ENCODE assay signal across 21 cellular contexts in the genomic region with DNA sequence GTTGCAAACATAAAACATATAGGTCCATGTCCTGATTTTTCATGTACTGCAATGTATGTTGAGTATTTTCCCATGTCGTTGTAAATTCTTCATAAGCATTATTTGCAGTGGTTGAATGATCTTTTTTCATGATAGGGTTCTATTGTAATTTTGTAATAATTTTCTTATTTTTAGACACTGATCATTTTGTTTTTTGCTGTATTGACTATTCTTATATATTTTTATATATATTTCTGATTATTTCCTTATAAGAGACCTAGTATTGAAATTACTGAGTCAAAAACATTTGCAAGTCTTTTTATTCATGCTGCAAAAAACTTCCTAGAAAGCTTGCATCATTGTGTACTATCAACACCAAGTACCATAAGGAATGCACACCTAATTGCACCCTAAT. TPM values are rescaled to one million over a fixed set of nuclear protein-coding genes. Genes with fewer than 3 reads are reported as not detected.
A peak's percentile ranks its signal among the peaks of the same experiment; 100 is the strongest.
DNase-seq lines count a peak whose midpoint lies in the region; ATAC-seq, FAIRE-seq and TF ChIP-seq lines count a peak whose summit lies in the region.
"Had no signal": no experiment of that assay in that cellular context is flagged by ENCODE, and none has a peak within 500 bp of the region (broad histone marks: within the 10 kb centered on the region; RNA-seq: fewer than 3 reads in every experiment).

No MANE protein-coding gene starts in this region.

- H4K91ac ChIP-seq in H9 (ENCODE audit: insufficient read length, low read depth, low read length) = no peak overlapping the region
- H4K91ac ChIP-seq in trophoblast cell (ENCODE audit: low read depth, low read length) = no peak overlapping the region

- FAIRE-seq in keratinocyte (lab: Jason Lieb, UNC) = no peak

- H3K23me2 ChIP-seq in H9 (ENCODE audit: insufficient read length, low read depth, low read length, poor library complexity, severe bottlenecking) = peaks cover 3% of the 10 kb centered on the region

- H3K79me1 ChIP-seq in H9 (ENCODE audit: insufficient read depth, low read depth, low read length, poor library complexity, severe bottlenecking) (no peaks in the 10 kb centered on the region), trophoblast cell (ENCODE audit: low read length) (peaks cover 12% of the 10 kb centered on the region)

- H3K36me3 ChIP-seq in RWPE2 (ENCODE audit: low read depth) = no peaks in the 10 kb centered on the region
- no peaks in the 10 kb centered on the region for H3K36me3 ChIP-seq in keratinocyte (ENCODE audit: control insufficient read depth in 2 of 2, extremely low read depth in 1 of 2, insufficient read depth in 2 of 2, low read length in 2 of 2)
- H3K36me3 ChIP-seq in suprapubic skin = no peaks in the 10 kb centered on the region
- H3K36me3 ChIP-seq in trophoblast cell (ENCODE audit: control insufficient read depth in 1 of 2, insufficient read depth in 2 of 2, low read length in 2 of 2) = no peaks in the 10 kb centered on the region

- no peaks in the 10 kb centered on the region for H4K20me1 ChIP-seq in H9 (ENCODE audit: control insufficient read depth, insufficient read depth, insufficient read length)
- no peaks in the 10 kb centered on the region for H4K20me1 ChIP-seq in keratinocyte (ENCODE audit: control insufficient read depth, extremely low read depth, insufficient read depth, low read length)

- no peak overlapping the region for H3K4ac ChIP-seq in H9 (ENCODE audit: low read depth, low read length)
- H3K4ac ChIP-seq in trophoblast cell (ENCODE audit: low read depth, low read length) = no peak overlapping the region

- no peak overlapping the region for H3K18ac ChIP-seq in H9 (ENCODE audit: insufficient read length, low read depth, low read length)
- no peak overlapping the region for H3K18ac ChIP-seq in trophoblast cell (ENCODE audit: low read length)

- dilution Hi-C loops in keratinocyte (cut with MboI; ENCODE audit: extremely low pct_ligation_motif_present, low sequenced_read_pairs) = no loop called here

- no peak for DNase-seq in H9
- no peak for DNase-seq in RWPE2 (ENCODE audit: low spot score)
- no peak for DNase-seq in keratinocyte (ENCODE audit: low read depth, low spot score)
- no peak for DNase-seq in suprapubic skin (ENCODE audit: low spot score in 2 of 2)
- no peak for DNase-seq in trophoblast cell
- DNase-seq in NCI-H446 treated with DMSO at 0.1 percent for 48 hours (lab: John Stamatoyannopoulos, UW) = no peak
- no peak for DNase-seq in T-helper 17 cell
- DNase-seq: ACHN; AML-193; DMS79 treated with DMSO at 0.1 percent for 48 hours; Kasumi-1; MM.1S; NCI-H1092 treated with DMSO at 0.1 percent for 48 hours; NCI-H146; NCI-H2029 treated with DMSO at 0.1 percent for 48 hours; NCI-H2171 treated with DMSO at 0.1 percent for 48 hours; NK-92 treated with Interleukin-12 subunit alpha and Interleukin-12 subunit beta, amount 100 ng/mL, for 24 hours; SHP77 treated with DMSO at 0.1 percent for 48 hours had no signal

- H3K4me2 ChIP-seq in H9 (ENCODE audit: insufficient read depth, insufficient read length, low read length) = peak overlapping the region; percentile 65
- H3K4me2 ChIP-seq in keratinocyte (ENCODE audit: control insufficient read depth, extremely low read depth, insufficient read depth, low read depth, low read length) = no peak overlapping the region
- no peak overlapping the region for H3K4me2 ChIP-seq in trophoblast cell (ENCODE audit: low read length)

- no peak for TF ChIP-seq POLR2A in suprapubic skin (IDR thresholded peaks at IDR 0.05)

- H2AK5ac ChIP-seq in H9 (ENCODE audit: insufficient read length, low read length) = no peak overlapping the region
- H2AK5ac ChIP-seq in trophoblast cell (ENCODE audit: low read length) = no peak overlapping the region

- H2AFZ ChIP-seq in H9 (ENCODE audit: low read length) (no peak overlapping the region), keratinocyte (ENCODE audit: control insufficient read depth, low read length) (no peak overlapping the region), trophoblast cell (ENCODE audit: insufficient read depth, low read length, poor library complexity) (no peak overlapping the region)

- no peak overlapping the region for H4K8ac ChIP-seq in H9 (replicated peaks; ENCODE audit: insufficient read length, low read depth, low read length)
- H4K8ac ChIP-seq in trophoblast cell (ENCODE audit: low read depth, low read length) = no peak overlapping the region

- H3K27me3 Mint-ChIP-seq in H9 (ENCODE audit: low read depth) (no peaks in the 10 kb centered on the region), T-helper 17 cell (peaks cover 13% of the 10 kb centered on the region)
- H3K27me3 Mint-ChIP-seq: IgD-negative memory B cell had no signal

- H3K9ac ChIP-seq in H9 (ENCODE audit: extremely low read depth, insufficient read length, low read length) (no peak overlapping the region), keratinocyte (ENCODE audit: control insufficient read depth, extremely low read depth, insufficient read depth, low read length) (peak overlapping the region; percentile 71), trophoblast cell (ENCODE audit: low read length) (no peak overlapping the region)

- H3K9me3 ChIP-seq in H9 (ENCODE audit: control insufficient read depth, low read depth, low read length) = no peaks in the 10 kb centered on the region
- H3K9me3 ChIP-seq in RWPE2 (ENCODE audit: severe bottlenecking) = no peaks in the 10 kb centered on the region
- H3K9me3 ChIP-seq in keratinocyte (ENCODE audit: control insufficient read depth, low read depth, low read length) = no peaks in the 10 kb centered on the region
- no peaks in the 10 kb centered on the region for H3K9me3 ChIP-seq in suprapubic skin
- no peaks in the 10 kb centered on the region for H3K9me3 ChIP-seq in trophoblast cell (ENCODE audit: insufficient read depth, low read depth, low read length)
- H3K9me3 ChIP-seq in T-helper 17 cell (ENCODE audit: control insufficient read depth, low read length, poor library complexity, severe bottlenecking) = no peaks in the 10 kb centered on the region

- no peaks in the 10 kb centered on the region for H3K79me2 ChIP-seq in H9 (ENCODE audit: insufficient read depth, low read length)
- no peaks in the 10 kb centered on the region for H3K79me2 ChIP-seq in keratinocyte (ENCODE audit: control insufficient read depth, insufficient read depth, low read length)
- H3K79me2 ChIP-seq in trophoblast cell (ENCODE audit: control insufficient read depth, insufficient read depth, low read length, poor library complexity) = no peaks in the 10 kb centered on the region

- ATAC-seq in RWPE2 (ENCODE audit: low read depth) (no peak), T-helper 17 cell (no peak)

- peak overlapping the region in 1 of 2 experiments; percentile 65; a peak in 1 of 5 replicates for H3K4me3 Mint-ChIP-seq in H9
- no peak overlapping the region for H3K4me3 Mint-ChIP-seq in T-helper 17 cell
- H3K4me3 Mint-ChIP-seq: IgD-negative memory B cell had no signal

- peaks cover 10 to 13% of the 10 kb centered on the region in 2 experiments for H3K4me1 Mint-ChIP-seq in H9
- peaks cover 9% of the 10 kb centered on the region for H3K4me1 Mint-ChIP-seq in T-helper 17 cell

- H3K4me3 ChIP-seq in RWPE2 (ENCODE audit: severe bottlenecking) (no peak overlapping the region), keratinocyte (ENCODE audit: control insufficient read depth in 2 of 3, extremely low read depth in 1 of 3, insufficient read depth in 2 of 3, low read depth in 1 of 3, low read length in 3 of 3) (no peak overlapping the region), suprapubic skin (no peak overlapping the region), trophoblast cell (ENCODE audit: low read depth, low read length) (no peak overlapping the region)

- H4K12ac ChIP-seq in trophoblast cell (ENCODE audit: low read depth, low read length) = no peak overlapping the region

- H3K56ac ChIP-seq in H9 (ENCODE audit: insufficient read length, low read depth, low read length) = no peak overlapping the region

- no CpG with 5 or more reads among the region's 1 CpG for WGBS in H9 (ENCODE audit: extremely low coverage, insufficient read length, low lambda C conversion rate)
- 51% methylated on average over 1 of the region's 1 CpG for WGBS in suprapubic skin
- no CpG with 5 or more reads among the region's 1 CpG for WGBS in trophoblast cell (ENCODE audit: extremely low coverage, insufficient coverage, insufficient read length)

- H3K9me3 Mint-ChIP-seq in H9 = no peaks in the 10 kb centered on the region
- H3K9me3 Mint-ChIP-seq: IgD-negative memory B cell had no signal

- no peak overlapping the region for H2BK15ac ChIP-seq in H9 (ENCODE audit: low read depth, low read length)

- H3K4me1 ChIP-seq in H9 (ENCODE audit: insufficient read depth, low read length) = no peaks in the 10 kb centered on the region
- peaks cover 7% of the 10 kb centered on the region for H3K4me1 ChIP-seq in RWPE2 (ENCODE audit: insufficient read depth, poor library complexity, severe bottlenecking)
- peaks cover 12% of the 10 kb centered on the region for H3K4me1 ChIP-seq in keratinocyte (ENCODE audit: control insufficient read depth, extremely low read depth, insufficient read depth, low read length)
- H3K4me1 ChIP-seq in suprapubic skin = peaks cover 8% of the 10 kb centered on the region
- peaks cover 7 to 8% of the 10 kb centered on the region in 2 experiments for H3K4me1 ChIP-seq in trophoblast cell (ENCODE audit: control insufficient read depth in 1 of 2, insufficient read depth in 2 of 2, low read length in 2 of 2)

- no peak overlapping the region for H2BK20ac ChIP-seq in H9 (ENCODE audit: low read depth, low read length, poor library complexity, severe bottlenecking)

- H3K14ac ChIP-seq in H9 (ENCODE audit: insufficient read depth, low read length) (no peak overlapping the region), trophoblast cell (ENCODE audit: low read length) (no peak overlapping the region)

- no peak for TF ChIP-seq EP300 in suprapubic skin (IDR thresholded peaks at IDR 0.05)

- no peak overlapping the region for H4K5ac ChIP-seq in H9 (ENCODE audit: insufficient read length, low read depth, low read length)

- H3K23ac ChIP-seq in H9 (ENCODE audit: insufficient read length, low read depth, low read length) (no peak overlapping the region), trophoblast cell (ENCODE audit: low read length) (no peak overlapping the region)

- H3K27ac Mint-ChIP-seq in H9 (no peak overlapping the region), T-helper 17 cell (no peak overlapping the region)
- H3K27ac Mint-ChIP-seq: IgD-negative memory B cell had no signal

- H2BK5ac ChIP-seq in H9 (ENCODE audit: insufficient read length, low read length) = no peak overlapping the region
- no peak overlapping the region for H2BK5ac ChIP-seq in trophoblast cell (ENCODE audit: low read depth, low read length, poor library complexity)

- H3K27ac ChIP-seq in H9 (ENCODE audit: insufficient read length, low read depth, low read length) (no peak overlapping the region), RWPE2 (ENCODE audit: poor library complexity, severe bottlenecking) (peak overlapping the region; percentile 28), keratinocyte (ENCODE audit: control insufficient read depth, insufficient read depth, low read length) (no peak overlapping the region), suprapubic skin (peak overlapping the region; percentile 58), trophoblast cell (ENCODE audit: low read depth, low read length) (no peak overlapping the region)
- H3K27ac ChIP-seq: C4-2B, HL-60 had no signal

- no peak overlapping the region for H3T11ph ChIP-seq in H9 (ENCODE audit: low read length)

- no peaks in the 10 kb centered on the region for H3K9me1 ChIP-seq in keratinocyte (ENCODE audit: control insufficient read depth, extremely low read depth, insufficient read depth, low read length)

- H2BK120ac ChIP-seq in H9 (ENCODE audit: low read depth, low read length, poor library complexity, severe bottlenecking) = no peak overlapping the region
- no peak overlapping the region for H2BK120ac ChIP-seq in trophoblast cell (ENCODE audit: insufficient read depth, low read length, poor library complexity)

- H2BK12ac ChIP-seq in H9 (ENCODE audit: insufficient read length, low read depth, low read length) (no peak overlapping the region), trophoblast cell (ENCODE audit: low read length) (no peak overlapping the region)

- TF ChIP-seq CTCF in H9 (conservative IDR thresholded peaks at IDR 0.05) (no peak), RWPE2 (IDR thresholded peaks at IDR 0.05; ENCODE audit: poor library complexity, severe bottlenecking) (no peak), keratinocyte (optimal IDR thresholded peaks at IDR 0.05 in 1 of 3, IDR thresholded peaks at IDR 0.05 in 1 of 3, conservative IDR thresholded peaks at IDR 0.05 in 1 of 3; ENCODE audit: extremely low read depth in 1 of 3, insufficient read depth in 2 of 3, low read length in 3 of 3) (no peak), suprapubic skin (IDR thresholded peaks at IDR 0.05) (no peak)

- H3K27me3 ChIP-seq in H9 (ENCODE audit: insufficient read depth, low read length) (no peaks in the 10 kb centered on the region), RWPE2 (ENCODE audit: insufficient read depth, poor library complexity, severe bottlenecking) (no peaks in the 10 kb centered on the region), keratinocyte (ENCODE audit: control insufficient read depth, extremely low read depth, insufficient read depth, low read length) (no peaks in the 10 kb centered on the region), suprapubic skin (no peaks in the 10 kb centered on the region), trophoblast cell (ENCODE audit: insufficient read depth, low read length) (no peaks in the 10 kb centered on the region)

- H3K36me3 Mint-ChIP-seq in H9 (ENCODE audit: insufficient read depth in 1 of 3, low read depth in 3 of 3) (no peaks in the 10 kb centered on the region), T-helper 17 cell (ENCODE audit: low read depth) (peaks cover 3% of the 10 kb centered on the region)
- H3K36me3 Mint-ChIP-seq: IgD-negative memory B cell had no signal

RNA-seq across cellular contexts. Expression of a gene that starts 31.2 kb away (rescaled TPM):
- total RNA-seq in H9 (2021) = 1.0 and 2.5 TPM in 2 replicates
- 2.0 to 2.3 TPM (median 2.2 TPM) in 3 replicates for polyA plus RNA-seq in keratinocyte
- polyA plus RNA-seq in keratinocyte (2011; ENCODE audit: low read depth) = 1.1 TPM
- polyA plus RNA-seq in keratinocyte (2011; cell fraction: cytosol; rRNA removed) = 1.1 and 1.5 TPM in 2 replicates
- polyA plus RNA-seq in keratinocyte (2011; cell fraction: nucleus; rRNA removed) = 2.6 and 2.8 TPM in 2 replicates
- polyA plus RNA-seq in keratinocyte (2012; ENCODE audit: low replicate concordance) = 0.78 and 1.5 TPM in 2 replicates
- polyA minus RNA-seq in keratinocyte = 0.72 to 1.8 TPM (median 1.4 TPM) in 3 replicates
- 0.38 TPM for polyA minus RNA-seq in keratinocyte (2011; cell fraction: cytosol; rRNA and poly(A)+ RNA removed)
- polyA minus RNA-seq in keratinocyte (2011; cell fraction: nucleus; rRNA and poly(A)+ RNA removed) = 0.74 and 2.2 TPM in 2 replicates
- total RNA-seq in suprapubic skin = 1 to 10 TPM; 1.4 to 7.2 (median 3.2) TPM
- polyA plus RNA-seq in trophoblast cell (2013) = 1.9 and 2.3 TPM in 2 replicates
- total RNA-seq in T-helper 17 cell = under 1 TPM in 1 of 2 donors, not detected in 1; 0.15 TPM

RNA-seq across cellular contexts. Expression of a gene that starts 55.4 kb away (rescaled TPM):
- total RNA-seq in H9 (2021) (79.2 and 80.2 TPM in 2 replicates), suprapubic skin (10 to 100 TPM; 49.2 to 71.3 (median 61.4) TPM), T-helper 17 cell (10 to 100 TPM; 48.0 to 51.0 TPM)
- polyA plus RNA-seq in keratinocyte = 46.3 to 60.0 TPM (median 54.9 TPM) in 3 replicates
- polyA plus RNA-seq in keratinocyte (2011; ENCODE audit: low read depth) = 47.4 TPM
- 61.7 and 79.7 TPM in 2 replicates for polyA plus RNA-seq in keratinocyte (2011; cell fraction: cytosol; rRNA removed)
- polyA plus RNA-seq in keratinocyte (2011; cell fraction: nucleus; rRNA removed) = 34.7 and 36.9 TPM in 2 replicates
- polyA plus RNA-seq in keratinocyte (2012; ENCODE audit: low replicate concordance) = 41.3 and 78.4 TPM in 2 replicates
- polyA minus RNA-seq in keratinocyte = 17.5 to 25.9 TPM (median 21.8 TPM) in 3 replicates
- polyA minus RNA-seq in keratinocyte (2011; cell fraction: cytosol; rRNA and poly(A)+ RNA removed) = 26.7 TPM
- polyA minus RNA-seq in keratinocyte (2011; cell fraction: nucleus; rRNA and poly(A)+ RNA removed) = 9.2 and 12.5 TPM in 2 replicates
- polyA plus RNA-seq in trophoblast cell (2013) = 53.6 and 53.7 TPM in 2 replicates

Comparison
In these comparisons a context has a peak if more than half of its experiments do, and no peak if none do; other contexts are left out.
1. H3K27ac ChIP-seq: peak in RWPE2 (single experiment) and suprapubic skin (single experiment); none in H9 (single experiment), keratinocyte (single experiment) and trophoblast cell (single experiment).